8 cellular contexts compared by ENCODE assay signal in the genomic region with DNA sequence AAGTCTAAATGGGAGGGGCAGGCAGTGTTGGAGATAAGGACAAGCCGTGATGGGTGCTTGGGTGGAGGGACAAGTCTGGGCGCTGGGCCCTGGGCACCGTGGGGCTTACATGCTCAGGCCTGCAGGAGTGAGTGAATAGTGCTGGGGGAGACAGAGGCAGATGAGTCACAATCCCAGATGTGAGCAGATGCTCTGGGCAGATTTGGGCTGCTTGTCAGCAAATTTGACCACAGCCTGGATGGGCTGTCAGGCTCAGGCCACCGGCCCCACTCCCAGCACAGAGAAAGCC. TPM values are rescaled to one million over a fixed set of nuclear protein-coding genes. Genes with fewer than 3 reads are reported as not detected.
DNase-seq lines count a peak whose midpoint lies in the region; ATAC-seq and TF ChIP-seq lines count a peak whose summit lies in the region.

No MANE protein-coding gene starts in this region.

- H3K79me1 ChIP-seq in mesendoderm (ENCODE audit: low read length) = no peaks in the 10 kb centered on the region

- no peak overlapping the region for H3K9ac ChIP-seq in mesendoderm (ENCODE audit: low read length)

- H3K4me1 ChIP-seq in foreskin keratinocyte (peaks cover 28% of the 10 kb centered on the region), mesendoderm (ENCODE audit: control insufficient read depth, low read depth, low read length) (no peaks in the 10 kb centered on the region)

- peaks cover 11 to 40% of the 10 kb centered on the region in 2 donors for H3K4me1 Mint-ChIP-seq in stimulated activated naive B cell treated with anti-CD40 and anti-IgM and Interleukin-4, amounts not matched to agents 10 μg/mL and 1 μg/mL and 100 μg/mL, for 72 hours

- TF ChIP-seq CTCF in foreskin keratinocyte (conservative IDR thresholded peaks at IDR 0.05) = no peak

- no peak overlapping the region for H4K5ac ChIP-seq in mesendoderm (ENCODE audit: low read length)

- peak overlapping the region in 1 of 2 donors; percentile 34 for H3K4me3 Mint-ChIP-seq in stimulated activated naive B cell treated with anti-CD40 and anti-IgM and Interleukin-4, amounts not matched to agents 10 μg/mL and 1 μg/mL and 100 μg/mL, for 72 hours

- H3K27ac ChIP-seq in foreskin keratinocyte (peak overlapping the region; percentile 99), mesendoderm (ENCODE audit: low read depth, low read length) (no peak overlapping the region)

- no peak overlapping the region for H2BK15ac ChIP-seq in mesendoderm (replicated peaks; ENCODE audit: low read depth)

- H2AK5ac ChIP-seq in mesendoderm (ENCODE audit: low read length) = no peak overlapping the region

- H3K18ac ChIP-seq in mesendoderm (ENCODE audit: low read length) = no peak overlapping the region

- no peak overlapping the region for H3K23ac ChIP-seq in mesendoderm (ENCODE audit: low read length)

- peaks cover 0 to 11% of the 10 kb centered on the region in 2 donors for H3K36me3 Mint-ChIP-seq in stimulated activated naive B cell treated with anti-CD40 and anti-IgM and Interleukin-4, amounts not matched to agents 10 μg/mL and 1 μg/mL and 100 μg/mL, for 72 hours

- no peaks in the 10 kb centered on the region for H3K9me3 Mint-ChIP-seq in stimulated activated naive B cell treated with anti-CD40 and anti-IgM and Interleukin-4, amounts not matched to agents 10 μg/mL and 1 μg/mL and 100 μg/mL, for 72 hours

- H3K4me3 ChIP-seq in mesendoderm (ENCODE audit: low read length) = no peak overlapping the region

- H4K8ac ChIP-seq in mesendoderm (ENCODE audit: low read depth, low read length) = no peak overlapping the region

- H3K56ac ChIP-seq in mesendoderm (ENCODE audit: low read length) = no peak overlapping the region

- WGBS in mesendoderm (ENCODE audit: extremely low coverage, insufficient coverage, low lambda C conversion rate) = no CpG with 5 or more reads among the region's 4 CpGs

- H3K36me3 ChIP-seq in mesendoderm (ENCODE audit: control insufficient read depth, insufficient read depth, low read length) = no peaks in the 10 kb centered on the region

- H3K4ac ChIP-seq in mesendoderm (ENCODE audit: low read depth, low read length) = no peak overlapping the region

- DNase-seq in foreskin keratinocyte = peak; percentile 99 to 100
- no peak for DNase-seq in stimulated activated naive B cell treated with anti-CD40 and anti-IgM and Interleukin-4, amounts not matched to agents 10 μg/mL and 1 μg/mL and 100 μg/mL, for 72 hours
- no peak for DNase-seq in mesendoderm
- no peak for DNase-seq in stimulated activated CD4-positive, alpha-beta T cell treated with anti-CD3 and anti-CD28 coated beads, Interleukin-4, amount 100 ng/mL, for 24 hours

- no peaks in the 10 kb centered on the region for H3K27me3 ChIP-seq in foreskin keratinocyte
- H3K27me3 ChIP-seq in mesendoderm (ENCODE audit: insufficient read depth, low read length, poor library complexity) = no peaks in the 10 kb centered on the region

- peak overlapping the region; percentile 95 for H3K27ac Mint-ChIP-seq in stimulated activated naive B cell treated with anti-CD40 and anti-IgM and Interleukin-4, amounts not matched to agents 10 μg/mL and 1 μg/mL and 100 μg/mL, for 72 hours

- no peak overlapping the region for H2BK5ac ChIP-seq in mesendoderm (ENCODE audit: low read length)

- ATAC-seq in HG03378 (IDR thresholded peaks at IDR 0.05; ENCODE audit: unreplicated experiment) = peak; percentile 19
- no peak; the same call in 2 of the 3 replicates for ATAC-seq in SK-N-SH treated with all-trans-retinoic acid at 6 μM for 48 hours
- ATAC-seq in foreskin keratinocyte = peak; percentile 86
- peak; percentile 47 to 51 for ATAC-seq in stimulated activated naive B cell treated with anti-CD40 and anti-IgM and Interleukin-4, amounts not matched to agents 10 μg/mL and 1 μg/mL and 100 μg/mL, for 72 hours (replicated peaks)
- no peak for ATAC-seq in HG03095 (IDR thresholded peaks at IDR 0.05; ENCODE audit: unreplicated experiment)
- ATAC-seq in GM21447 (IDR thresholded peaks at IDR 0.05; ENCODE audit: unreplicated experiment) = no peak

- no peaks in the 10 kb centered on the region for H3K79me2 ChIP-seq in mesendoderm (ENCODE audit: control insufficient read depth, insufficient read depth, low read length)

- no peak overlapping the region for H2BK120ac ChIP-seq in mesendoderm (ENCODE audit: low read depth, low read length)

- peaks cover 0 to 8% of the 10 kb centered on the region in 2 donors for H3K27me3 Mint-ChIP-seq in stimulated activated naive B cell treated with anti-CD40 and anti-IgM and Interleukin-4, amounts not matched to agents 10 μg/mL and 1 μg/mL and 100 μg/mL, for 72 hours

- no peak overlapping the region for H3K4me2 ChIP-seq in mesendoderm (ENCODE audit: low read length)

TF ChIP-seq in SK-N-SH treated with all-trans-retinoic acid at 6 μM for 48 hours, 23 proteins besides CTCF, POLR2A, EP300 and RAD21:
- TF ChIP-seq PPARA (CRISPR knock-in tag; IDR thresholded peaks at IDR 0.05; ENCODE audit: borderline replicate concordance) = no peak
- TF ChIP-seq, protein P1, sequence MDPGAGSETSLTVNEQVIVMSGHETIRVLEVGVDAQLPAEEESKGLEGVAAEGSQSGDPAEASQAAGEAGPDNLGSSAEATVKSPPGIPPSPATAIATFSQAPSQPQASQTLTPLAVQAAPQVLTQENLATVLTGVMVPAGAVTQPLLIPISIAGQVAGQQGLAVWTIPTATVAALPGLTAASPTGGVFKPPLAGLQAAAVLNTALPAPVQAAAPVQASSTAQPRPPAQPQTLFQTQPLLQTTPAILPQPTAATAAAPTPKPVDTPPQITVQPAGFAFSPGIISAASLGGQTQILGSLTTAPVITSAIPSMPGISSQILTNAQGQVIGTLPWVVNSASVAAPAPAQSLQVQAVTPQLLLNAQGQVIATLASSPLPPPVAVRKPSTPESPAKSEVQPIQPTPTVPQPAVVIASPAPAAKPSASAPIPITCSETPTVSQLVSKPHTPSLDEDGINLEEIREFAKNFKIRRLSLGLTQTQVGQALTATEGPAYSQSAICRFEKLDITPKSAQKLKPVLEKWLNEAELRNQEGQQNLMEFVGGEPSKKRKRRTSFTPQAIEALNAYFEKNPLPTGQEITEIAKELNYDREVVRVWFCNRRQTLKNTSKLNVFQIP (CRISPR knock-in tag; IDR thresholded peaks at IDR 0.05; ENCODE audit: borderline replicate concordance, low read depth) = no peak
- TF ChIP-seq, protein P2, sequence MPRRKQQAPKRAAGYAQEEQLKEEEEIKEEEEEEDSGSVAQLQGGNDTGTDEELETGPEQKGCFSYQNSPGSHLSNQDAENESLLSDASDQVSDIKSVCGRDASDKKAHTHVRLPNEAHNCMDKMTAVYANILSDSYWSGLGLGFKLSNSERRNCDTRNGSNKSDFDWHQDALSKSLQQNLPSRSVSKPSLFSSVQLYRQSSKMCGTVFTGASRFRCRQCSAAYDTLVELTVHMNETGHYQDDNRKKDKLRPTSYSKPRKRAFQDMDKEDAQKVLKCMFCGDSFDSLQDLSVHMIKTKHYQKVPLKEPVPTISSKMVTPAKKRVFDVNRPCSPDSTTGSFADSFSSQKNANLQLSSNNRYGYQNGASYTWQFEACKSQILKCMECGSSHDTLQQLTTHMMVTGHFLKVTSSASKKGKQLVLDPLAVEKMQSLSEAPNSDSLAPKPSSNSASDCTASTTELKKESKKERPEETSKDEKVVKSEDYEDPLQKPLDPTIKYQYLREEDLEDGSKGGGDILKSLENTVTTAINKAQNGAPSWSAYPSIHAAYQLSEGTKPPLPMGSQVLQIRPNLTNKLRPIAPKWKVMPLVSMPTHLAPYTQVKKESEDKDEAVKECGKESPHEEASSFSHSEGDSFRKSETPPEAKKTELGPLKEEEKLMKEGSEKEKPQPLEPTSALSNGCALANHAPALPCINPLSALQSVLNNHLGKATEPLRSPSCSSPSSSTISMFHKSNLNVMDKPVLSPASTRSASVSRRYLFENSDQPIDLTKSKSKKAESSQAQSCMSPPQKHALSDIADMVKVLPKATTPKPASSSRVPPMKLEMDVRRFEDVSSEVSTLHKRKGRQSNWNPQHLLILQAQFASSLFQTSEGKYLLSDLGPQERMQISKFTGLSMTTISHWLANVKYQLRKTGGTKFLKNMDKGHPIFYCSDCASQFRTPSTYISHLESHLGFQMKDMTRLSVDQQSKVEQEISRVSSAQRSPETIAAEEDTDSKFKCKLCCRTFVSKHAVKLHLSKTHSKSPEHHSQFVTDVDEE (CRISPR knock-in tag; IDR thresholded peaks at IDR 0.05) = 0 out of 2 replicates have a peak, but pooled peaks have one; percentile 13

RNA-seq across cellular contexts. Expression of a gene that starts 41.6 kb away (rescaled TPM):
- 30.0 and 32.3 TPM in 2 replicates for total RNA-seq in foreskin keratinocyte
- 11.7 and 12.8 TPM in 2 replicates for polyA plus RNA-seq in foreskin keratinocyte
- polyA plus RNA-seq in mesendoderm (2013, experiment 1 of 2) = 35.8 TPM
- 35.5 TPM for polyA plus RNA-seq in mesendoderm (2013, experiment 2 of 2)

Comparison
In these comparisons a context has a peak if more than half of its experiments do, and no peak if none do; other contexts are left out.
1. ATAC-seq: peak in HG03378 (single experiment), foreskin keratinocyte (single experiment) and stimulated activated naive B cell treated with anti-CD40 and anti-IgM and Interleukin-4, amounts not matched to agents 10 μg/mL and 1 μg/mL and 100 μg/mL, for 72 hours (2 of 2); none in SK-N-SH treated with all-trans-retinoic acid at 6 μM for 48 hours (single experiment), HG03095 (single experiment) and GM21447 (single experiment).
2. DNase-seq: peak in foreskin keratinocyte (2 of 2); none in stimulated activated naive B cell treated with anti-CD40 and anti-IgM and Interleukin-4, amounts not matched to agents 10 μg/mL and 1 μg/mL and 100 μg/mL, for 72 hours (single experiment), mesendoderm (single experiment) and stimulated activated CD4-positive, alpha-beta T cell treated with anti-CD3 and anti-CD28 coated beads, Interleukin-4, amount 100 ng/mL, for 24 hours (single experiment).